In the genomic region with DNA sequence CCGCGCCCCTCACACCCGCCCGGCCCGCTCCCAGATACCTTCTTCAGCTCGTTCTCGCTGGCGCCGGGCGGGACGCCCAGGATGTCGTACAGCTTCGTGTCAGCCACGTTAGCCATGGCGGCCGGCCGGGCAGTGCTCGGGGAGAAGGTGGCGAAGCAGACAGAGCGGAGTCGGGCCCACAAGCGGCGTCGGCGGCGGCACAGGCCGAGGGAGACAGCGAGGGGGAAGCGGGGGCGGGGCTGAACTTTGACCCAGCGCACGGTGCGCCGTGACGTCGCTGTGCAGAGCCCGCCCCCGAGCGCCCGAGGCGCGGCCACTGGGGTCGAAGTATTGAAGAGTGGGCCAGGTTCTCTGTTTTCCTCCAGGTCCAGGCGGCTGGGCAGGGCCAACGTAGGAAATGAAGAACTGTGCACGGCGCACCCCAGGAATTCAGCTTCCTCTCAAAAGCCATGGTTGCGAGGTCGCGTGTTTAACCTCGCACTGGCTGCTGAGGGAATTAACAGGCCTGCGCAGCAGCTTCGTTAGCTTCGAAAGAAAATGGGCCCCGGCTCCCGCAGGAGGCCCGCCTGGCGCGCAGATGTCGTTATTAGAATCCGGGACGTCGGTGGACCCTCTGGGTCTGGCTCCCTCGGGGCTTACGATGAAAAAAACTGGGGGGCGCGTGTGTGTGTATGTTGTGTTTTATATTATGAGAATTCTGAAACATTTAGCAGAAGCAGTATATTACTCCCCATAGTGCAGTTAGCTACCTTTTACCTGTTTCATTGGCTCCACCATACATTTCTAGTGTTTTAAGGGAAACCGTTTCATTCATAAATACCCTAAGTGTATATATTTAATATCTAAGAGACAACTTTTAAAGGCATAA, we compare ENCODE assay signal across 8 cellular contexts. TPM values are rescaled to one million over a fixed set of nuclear protein-coding genes. Genes with fewer than 3 reads are reported as not detected.
DNase-seq lines count a peak whose midpoint lies in the region; ATAC-seq and TF ChIP-seq lines count a peak whose summit lies in the region.

A gene (minus strand): TSS at position 218 of the 868 bp plus-strand sequence. CDS start 102 bp downstream, at position 116.

- H3K9me3 ChIP-seq in Caco-2 (no peaks in the 10 kb centered on the region), mesodermal cell (ENCODE audit: control insufficient read depth, low read length) (no peaks in the 10 kb centered on the region)

- H3K36me3 Mint-ChIP-seq in Caco-2 (ENCODE audit: insufficient read depth, unreplicated experiment), result peaks cover 46% of the 10 kb centered on the region

- peak within 1 kb of the TSS; percentile 77 for H3K4me3 ChIP-seq in Caco-2 (ENCODE audit: low read depth, low read length)
- H3K4me3 ChIP-seq in mesodermal cell (ENCODE audit: extremely low read depth, insufficient read depth, low read length, poor library complexity, severe bottlenecking), result peak within 1 kb of the TSS; percentile 81

- intact Hi-C loops in Caco-2 (cut with micrococcal nuclease; ENCODE audit: unreplicated experiment), result no loop called here

- POLR2A ChIA-PET in Caco-2 (lab: Charles Lee), result interaction anchor here (0.5 to 0.6 kb wide), 2 partner anchors 11 to 64 kb away, joined by 3 read pairs; no protein-coding TSS in a partner anchor

- no peaks in the 10 kb centered on the region for H3K27me3 ChIP-seq in Caco-2 (replicated peaks; ENCODE audit: control insufficient read depth, insufficient read depth, low read length)

- BruUV-seq in Caco-2 (replicated peaks; lab: Mats Ljungman, UMichigan), result TSS peak; percentile 94

- H3K9me3 Mint-ChIP-seq in Caco-2 (ENCODE audit: unreplicated experiment), result no peaks in the 10 kb centered on the region

- peak; percentile 90 to 94 for DNase-seq in Caco-2
- DNase-seq in HT1080 (ENCODE audit: low read depth), result peak; percentile 85
- DNase-seq in NOMO-1 treated with dmso at 0.1 percent for 144 hours (lab: John Stamatoyannopoulos, UW; ENCODE audit: unreplicated experiment), result peak; percentile 81
- DNase-seq in activated CD8-positive, alpha-beta memory T cell treated with anti-CD3 and anti-CD28 coated beads, Interleukin-2, amount 50 U/mL, for 1 hour (ENCODE audit: extremely low read depth), result peak; percentile 78
- DNase-seq in stimulated activated CD8-positive, alpha-beta memory T cell treated with anti-CD3 and anti-CD28 coated beads, Interleukin-15, amount 100 ng/mL, for 24 hours (ENCODE audit: low read depth), result peak; percentile 94

- H3K4me1 Mint-ChIP-seq in Caco-2 (ENCODE audit: low read depth, unreplicated experiment), result peaks cover 8% of the 10 kb centered on the region

- H3K36me3 ChIP-seq in Caco-2 (ENCODE audit: control insufficient read depth, insufficient read depth, low read length) (no peaks in the 10 kb centered on the region; the same call in 1 of the 2 replicates), mesodermal cell (ENCODE audit: control insufficient read depth, insufficient read depth, low read length) (peaks cover 24% of the 10 kb centered on the region)

- H3K27ac ChIP-seq in mesodermal cell (ENCODE audit: low read depth, low read length, severe bottlenecking), result peak within 1 kb of the TSS; percentile 93

- ATAC-seq in GM21360 (IDR thresholded peaks at IDR 0.05; ENCODE audit: unreplicated experiment), result peak; percentile 79

- no peak for TF ChIP-seq CTCF in Caco-2 (IDR thresholded peaks at IDR 0.05; ENCODE audit: insufficient read depth in 1 of 2, low read depth in 1 of 2, low read length in 1 of 2, severe bottlenecking in 1 of 2, unreplicated experiment in 1 of 2)

- peaks cover 22% of the 10 kb centered on the region for H3K4me1 ChIP-seq in Caco-2
- peaks cover 7% of the 10 kb centered on the region for H3K4me1 ChIP-seq in mesodermal cell (ENCODE audit: control insufficient read depth, insufficient read depth, low read length, poor library complexity, severe bottlenecking)

- H3K27ac Mint-ChIP-seq in Caco-2 (ENCODE audit: unreplicated experiment), result peak within 1 kb of the TSS; percentile 98

- WGBS in mesodermal cell (ENCODE audit: insufficient coverage in 2 of 2), 2 experiments, result 1 to 5% methylated on average over 41 to 58 of the region's 68 CpGs

- CTCF ChIA-PET in Caco-2 (lab: Charles Lee), result interaction anchor here (1.3 to 2.5 kb wide), 5 partner anchors 45 to 1192 kb away, joined by 3 to 8 read pairs (median 4); a partner anchor contains a TSS

- in situ Hi-C loops in endometrial microvascular endothelial cells (cut with HindIII; ENCODE audit: inconsistent ontology term, low pct_unique_long_range_greater_than_20kb, low sequenced_read_pairs), result no loop called here

- no peaks in the 10 kb centered on the region for H3K27me3 Mint-ChIP-seq in Caco-2 (ENCODE audit: insufficient read depth, unreplicated experiment)

- peak within 1 kb of the TSS; percentile 91 for H3K4me3 Mint-ChIP-seq in Caco-2 (ENCODE audit: unreplicated experiment)

RNA-seq across cellular contexts. Expression of the gene that starts here (rescaled TPM):
- 56.2 and 56.7 TPM in 2 replicates for total RNA-seq in Caco-2 (2022)
- 71.1 and 71.3 TPM in 2 replicates for total RNA-seq in HT1080 (2014; rRNA removed; shearing (Covaris generic))
- 49.5 and 58.3 TPM in 2 replicates for polyA plus RNA-seq in HT1080 (2015; cell fraction: cytosol; rRNA removed)
- polyA plus RNA-seq in HT1080 (2015; cell fraction: nucleus; rRNA removed), result 61.8 and 66.6 TPM in 2 replicates
- total RNA-seq in endometrial microvascular endothelial cells (ENCODE audit: inconsistent ontology term), result 60.7 TPM
- polyA plus RNA-seq in mesodermal cell (2013, experiment 1 of 2), result 58.8 TPM
- polyA plus RNA-seq in mesodermal cell (2013, experiment 2 of 2), result 65.1 TPM

Comparison
In these comparisons a context has a peak if more than half of its experiments do, and no peak if none do; other contexts are left out.
1. Peak in every context shown above with its lines: DNase-seq, ATAC-seq, H3K4me3 ChIP-seq and H3K27ac ChIP-seq.